ENCODE assay signal across 10 cellular contexts in genomic region chrY:25032900-25033299, GRCh38. TPM values are rescaled to one million over a fixed set of nuclear protein-coding genes. Genes with fewer than 3 reads are reported as not detected.
"Had no signal": no experiment of that assay in that cellular context is flagged by ENCODE, and none has a peak within 500 bp of the region (broad histone marks: within the 10 kb centered on the region; RNA-seq: fewer than 3 reads in every experiment).

No MANE protein-coding gene starts in this region.

RNA-seq across cellular contexts. Expression of gene BPY2C, which starts 19.0 kb away (rescaled TPM):
- total RNA-seq: OCI-LY7, PC-3, PC-9, Peyer's patch, Right ventricle myocardium inferior, Right ventricle myocardium superior, RPMI7951, SJCRH30, SJSA1, SK-MEL-5 had no signal
